ENCODE assay signal across 23 cellular contexts in the genomic region with DNA sequence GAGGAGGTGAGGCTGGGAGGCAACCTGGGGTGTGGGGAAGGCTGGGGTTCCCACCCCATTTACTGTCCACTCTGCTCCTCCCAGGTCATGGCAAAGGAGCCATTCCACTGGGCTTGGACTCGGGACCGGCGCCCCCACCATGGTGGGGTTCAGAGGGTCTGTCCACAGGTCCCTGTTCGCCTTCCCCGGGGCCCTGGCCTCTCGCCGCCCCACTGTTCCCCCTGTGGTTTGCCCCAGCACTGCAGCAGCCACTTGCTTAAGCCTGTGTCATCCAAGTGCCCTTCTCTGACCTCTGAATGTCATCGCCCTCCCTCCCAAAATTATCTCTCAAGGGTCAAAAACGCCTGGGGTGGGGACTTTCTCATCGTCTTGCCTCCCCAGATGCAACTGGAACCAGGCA. TPM values are rescaled to one million over a fixed set of nuclear protein-coding genes. Genes with fewer than 3 reads are reported as not detected.
DNase-seq lines count a peak whose midpoint lies in the region; ATAC-seq, FAIRE-seq and TF ChIP-seq lines count a peak whose summit lies in the region.
"Had no signal": no experiment of that assay in that cellular context is flagged by ENCODE, and none has a peak within 500 bp of the region (broad histone marks: within the 10 kb centered on the region; RNA-seq: fewer than 3 reads in every experiment).

No MANE protein-coding gene starts in this region.

- H3K79me2 ChIP-seq in GM23338 (replicated peaks; ENCODE audit: insufficient read depth) (no peaks in the 10 kb centered on the region), trophoblast cell (ENCODE audit: control insufficient read depth, insufficient read depth, low read length, poor library complexity) (no peaks in the 10 kb centered on the region), smooth muscle cell (ENCODE audit: low read depth) (no peaks in the 10 kb centered on the region)

- no peak overlapping the region for H2BK12ac ChIP-seq in trophoblast cell (ENCODE audit: low read length)

- no peak overlapping the region for H3K4ac ChIP-seq in trophoblast cell (ENCODE audit: low read depth, low read length)

- H4K20me1 ChIP-seq in GM23338 (replicated peaks; ENCODE audit: insufficient read depth) (no peaks in the 10 kb centered on the region), smooth muscle cell (ENCODE audit: low read depth) (no peaks in the 10 kb centered on the region)

- ATAC-seq in GM23338 = peak; percentile 51
- ATAC-seq: GM12878, HCT116 had no signal

- no peaks in the 10 kb centered on the region for H3K36me3 ChIP-seq in GM23338 (ENCODE audit: insufficient read depth)
- H3K36me3 ChIP-seq in Peyer's patch = no peaks in the 10 kb centered on the region
- H3K36me3 ChIP-seq in kidney (ENCODE audit: control insufficient read depth in 1 of 2, insufficient read depth in 2 of 2, low read length in 2 of 2) = no peaks in the 10 kb centered on the region
- no peaks in the 10 kb centered on the region for H3K36me3 ChIP-seq in trophoblast cell (ENCODE audit: control insufficient read depth in 1 of 2, insufficient read depth in 2 of 2, low read length in 2 of 2)
- no peaks in the 10 kb centered on the region for H3K36me3 ChIP-seq in smooth muscle cell (ENCODE audit: low read depth)
- H3K36me3 ChIP-seq: SJCRH30 had no signal

- H3K79me1 ChIP-seq in trophoblast cell (ENCODE audit: low read length) = peaks cover 9% of the 10 kb centered on the region

- H4K8ac ChIP-seq in trophoblast cell (ENCODE audit: low read depth, low read length) = no peak overlapping the region

- peak overlapping the region; percentile 21 for H4K91ac ChIP-seq in trophoblast cell (ENCODE audit: low read depth, low read length)

- no peak overlapping the region for H4K12ac ChIP-seq in trophoblast cell (ENCODE audit: low read depth, low read length)

- no peak overlapping the region for H3K4me3 ChIP-seq in GM23338
- no peak overlapping the region for H3K4me3 ChIP-seq in Peyer's patch
- no peak overlapping the region for H3K4me3 ChIP-seq in kidney (ENCODE audit: low read length in 2 of 2)
- no peak overlapping the region for H3K4me3 ChIP-seq in trophoblast cell (ENCODE audit: low read depth, low read length)
- H3K4me3 ChIP-seq in smooth muscle cell = no peak overlapping the region
- H3K4me3 ChIP-seq: GM12878, PC-9, SJCRH30 had no signal

- H3K18ac ChIP-seq in trophoblast cell (ENCODE audit: low read length) = no peak overlapping the region

- DNase-seq in GM23338 (ENCODE audit: low spot score) = no peak
- DNase-seq in Peyer's patch = peak in 2 of 3 donors; percentile 4 to 18
- DNase-seq in kidney = peak; percentile 42
- DNase-seq in trophoblast cell = no peak
- no peak for DNase-seq in SIG-M5 treated with dmso at 0.1 percent for 504 hours (lab: John Stamatoyannopoulos, UW; ENCODE audit: unreplicated experiment)
- DNase-seq in smooth muscle cell (lab: John Stamatoyannopoulos, UW; ENCODE audit: unreplicated experiment) = no peak
- DNase-seq in activated CD4-positive, CD25-positive, alpha-beta regulatory T cell (lab: John Stamatoyannopoulos, UW) = no peak
- DNase-seq: CD4-positive, CD25-positive, alpha-beta regulatory T cell; COR-L47; DMS79; KG1; NCI-H1092; NCI-H146; NCI-H2029 treated with DMSO at 0.1 percent for 48 hours; NCI-H226; NCI-H510A treated with DMSO at 0.1 percent for 48 hours; NCI-H748 treated with DMSO at 0.1 percent for 48 hours; PC-9; SJCRH30 had no signal

- no peak overlapping the region for H3K14ac ChIP-seq in trophoblast cell (ENCODE audit: low read length)

- H3K4me3 Mint-ChIP-seq in GM23338 = no peak overlapping the region
- H3K4me3 Mint-ChIP-seq: CD4-positive, CD25-positive, alpha-beta regulatory T cell had no signal

- no CpG with 5 or more reads among the region's 10 CpGs for WGBS in trophoblast cell (ENCODE audit: extremely low coverage, insufficient coverage, insufficient read length)
- 90% methylated on average over 10 of the region's 10 CpGs for WGBS in smooth muscle cell (ENCODE audit: low lambda C conversion rate)

- H3K9me3 ChIP-seq in Peyer's patch (no peaks in the 10 kb centered on the region), kidney (ENCODE audit: control insufficient read depth in 1 of 2, low read length in 2 of 2) (no peaks in the 10 kb centered on the region), trophoblast cell (ENCODE audit: insufficient read depth, low read depth, low read length) (peaks cover 2% of the 10 kb centered on the region), smooth muscle cell (replicated peaks; ENCODE audit: low read depth) (no peaks in the 10 kb centered on the region)
- H3K9me3 ChIP-seq: SJCRH30 had no signal

- H3K9ac ChIP-seq in kidney (ENCODE audit: low read length in 2 of 2) (no peak overlapping the region), trophoblast cell (ENCODE audit: low read length) (no peak overlapping the region), smooth muscle cell (ENCODE audit: low read depth) (no peak overlapping the region)

- no peak overlapping the region for H2BK5ac ChIP-seq in trophoblast cell (ENCODE audit: low read depth, low read length, poor library complexity)

- H3K23ac ChIP-seq in trophoblast cell (ENCODE audit: low read length) = no peak overlapping the region

- intact Hi-C loops in kidney (cut with DNase I) = no loop called here

- no peaks in the 10 kb centered on the region for H3K27me3 ChIP-seq in GM23338 (ENCODE audit: insufficient read depth)
- no peaks in the 10 kb centered on the region for H3K27me3 ChIP-seq in Peyer's patch
- no peaks in the 10 kb centered on the region for H3K27me3 ChIP-seq in trophoblast cell (ENCODE audit: insufficient read depth, low read length)
- no peaks in the 10 kb centered on the region for H3K27me3 ChIP-seq in smooth muscle cell (ENCODE audit: low read depth)
- H3K27me3 ChIP-seq: SJCRH30 had no signal

- H3F3A ChIP-seq in GM23338 (replicated peaks; ENCODE audit: low read depth) (no peaks in the 10 kb centered on the region), smooth muscle cell (ENCODE audit: low read depth) (no peaks in the 10 kb centered on the region)

- H2AFZ ChIP-seq in GM23338 (no peak overlapping the region), trophoblast cell (ENCODE audit: insufficient read depth, low read length, poor library complexity) (no peak overlapping the region), smooth muscle cell (ENCODE audit: low read depth) (no peak overlapping the region)
- H2AFZ ChIP-seq: PC-9 had no signal

- TF ChIP-seq CTCF in GM23338 (conservative IDR thresholded peaks at IDR 0.05; ENCODE audit: low read depth in 2 of 2) (peak in 1 of 2 experiments; percentile 16; a peak in 1 of 4 replicates), Peyer's patch (IDR thresholded peaks at IDR 0.05) (no peak), kidney (IDR thresholded peaks at IDR 0.05; ENCODE audit: borderline replicate concordance, extremely low read depth, insufficient read depth) (no peak), smooth muscle cell (IDR thresholded peaks at IDR 0.05; ENCODE audit: borderline replicate concordance, insufficient read depth, poor library complexity, severe bottlenecking) (no peak)

- peak overlapping the region; percentile 8 for H2BK120ac ChIP-seq in trophoblast cell (ENCODE audit: insufficient read depth, low read length, poor library complexity)

- no peak overlapping the region for H3K27ac ChIP-seq in GM23338 (ENCODE audit: low read depth)
- no peak overlapping the region for H3K27ac ChIP-seq in Peyer's patch
- no peak overlapping the region for H3K27ac ChIP-seq in kidney (ENCODE audit: low read depth in 2 of 2, low read length in 2 of 2)
- H3K27ac ChIP-seq in trophoblast cell (ENCODE audit: low read depth, low read length) = no peak overlapping the region
- H3K27ac ChIP-seq in smooth muscle cell (ENCODE audit: low read depth) = no peak overlapping the region
- H3K27ac ChIP-seq: PC-9, SJCRH30 had no signal

- no peak overlapping the region for H2AK5ac ChIP-seq in trophoblast cell (ENCODE audit: low read length)

- H3K4me1 Mint-ChIP-seq in GM23338 = peaks cover 9% of the 10 kb centered on the region

- no peaks in the 10 kb centered on the region for H3K36me3 Mint-ChIP-seq in GM23338 (ENCODE audit: low read depth)
- H3K36me3 Mint-ChIP-seq: CD4-positive, CD25-positive, alpha-beta regulatory T cell had no signal

- H3K9me2 ChIP-seq in GM23338 (ENCODE audit: insufficient read depth) = no peaks in the 10 kb centered on the region

- TF ChIP-seq POLR2A in Peyer's patch (IDR thresholded peaks at IDR 0.05) = no peak

- H3K4me1 ChIP-seq in GM23338 (ENCODE audit: insufficient read depth) = no peaks in the 10 kb centered on the region
- H3K4me1 ChIP-seq in Peyer's patch = no peaks in the 10 kb centered on the region
- peaks cover 0 to 2% of the 10 kb centered on the region in 2 donors for H3K4me1 ChIP-seq in kidney (ENCODE audit: control insufficient read depth in 1 of 2, insufficient read depth in 1 of 2, low read depth in 1 of 2, low read length in 2 of 2)
- peaks cover 9 to 15% of the 10 kb centered on the region in 2 experiments for H3K4me1 ChIP-seq in trophoblast cell (ENCODE audit: control insufficient read depth in 1 of 2, insufficient read depth in 2 of 2, low read length in 2 of 2)
- no peaks in the 10 kb centered on the region for H3K4me1 ChIP-seq in smooth muscle cell (ENCODE audit: low read depth)

- H3K4me2 ChIP-seq in GM23338 = no peak overlapping the region
- H3K4me2 ChIP-seq in trophoblast cell (ENCODE audit: low read length) = no peak overlapping the region
- no peak overlapping the region for H3K4me2 ChIP-seq in smooth muscle cell
- H3K4me2 ChIP-seq: PC-9 had no signal

- no peak for FAIRE-seq in kidney (lab: Jason Lieb, UNC)
- FAIRE-seq: GM12878 had no signal

- H3K27me3 Mint-ChIP-seq in GM23338 (ENCODE audit: insufficient read depth, low read depth, poor library complexity) = peaks cover 9% of the 10 kb centered on the region
- H3K27me3 Mint-ChIP-seq: CD4-positive, CD25-positive, alpha-beta regulatory T cell had no signal

- H3K9me3 Mint-ChIP-seq in GM23338 = no peaks in the 10 kb centered on the region
- H3K9me3 Mint-ChIP-seq: CD4-positive, CD25-positive, alpha-beta regulatory T cell had no signal

- no peak overlapping the region; the same call in 1 of the 2 replicates for H3K27ac Mint-ChIP-seq in GM23338
- H3K27ac Mint-ChIP-seq: CD4-positive, CD25-positive, alpha-beta regulatory T cell had no signal

RNA-seq across cellular contexts. Expression of gene SPDYC, which starts 2.6 kb away (rescaled TPM):
- total RNA-seq in GM23338 (2014; rRNA removed; shearing (Covaris generic)) = not detected in 2 replicates
- polyA plus RNA-seq in GM23338 (2016; fragmentation: Nextera tagmentation; extraction: Ambion mirVana) (0.27 and 0.52 TPM in 2 replicates), kidney (ENCODE audit: insufficient read depth, low read depth, low replicate concordance) (0.43 TPM), smooth muscle cell (not detected in 2 replicates)
- total RNA-seq in Peyer's patch (not detected), kidney (not detected), smooth muscle cell (not detected in 2 replicates)
- 3.9 TPM in 2 replicates for polyA plus RNA-seq in trophoblast cell (2013)
- total RNA-seq: CD4-positive, CD25-positive, alpha-beta regulatory T cell; GM12878; HT1080; PC-9 had no signal
- polyA plus RNA-seq: BJ; CD4-positive, CD25-positive, alpha-beta regulatory T cell; GM12878 had no signal

RNA-seq across cellular contexts. Expression of gene CAPN1, which starts 9.1 kb away (rescaled TPM):
- 271 and 277 TPM in 2 replicates for total RNA-seq in GM23338 (2014; rRNA removed; shearing (Covaris generic))
- polyA plus RNA-seq in GM23338 (2016; fragmentation: Nextera tagmentation; extraction: Ambion mirVana) = 63.0 and 67.3 TPM in 2 replicates
- 100 to 1,000 TPM; 320 to 598 (median 559) TPM for total RNA-seq in Peyer's patch
- 328 TPM for total RNA-seq in kidney
- polyA plus RNA-seq in kidney (ENCODE audit: insufficient read depth, low read depth, low replicate concordance) = 92.5 TPM
- 183 and 194 TPM in 2 replicates for polyA plus RNA-seq in trophoblast cell (2013)
- total RNA-seq in smooth muscle cell = 93.0 and 126 TPM in 2 replicates
- 109 and 149 TPM in 2 replicates for polyA plus RNA-seq in smooth muscle cell

RNA-seq across cellular contexts. Expression of gene SYVN1, which starts 38.3 kb away (rescaled TPM):
- 28.3 and 28.7 TPM in 2 replicates for total RNA-seq in GM23338 (2014; rRNA removed; shearing (Covaris generic))
- 13.8 and 14.0 TPM in 2 replicates for polyA plus RNA-seq in GM23338 (2016; fragmentation: Nextera tagmentation; extraction: Ambion mirVana)
- total RNA-seq in Peyer's patch = 10 to 100 TPM; 37.1 to 61.9 (median 51.6) TPM
- total RNA-seq in kidney = 69.8 TPM
- polyA plus RNA-seq in kidney (ENCODE audit: insufficient read depth, low read depth, low replicate concordance) = 21.2 TPM
- polyA plus RNA-seq in trophoblast cell (2013) = 55.0 and 60.0 TPM in 2 replicates
- 39.9 and 52.0 TPM in 2 replicates for total RNA-seq in smooth muscle cell
- 30.0 and 32.0 TPM in 2 replicates for polyA plus RNA-seq in smooth muscle cell

RNA-seq across cellular contexts. Expression of gene MRPL49, which starts 50.5 kb away (rescaled TPM):
- total RNA-seq in GM23338 (2014; rRNA removed; shearing (Covaris generic)) = 61.9 and 64.9 TPM in 2 replicates
- polyA plus RNA-seq in GM23338 (2016; fragmentation: Nextera tagmentation; extraction: Ambion mirVana) (27.7 and 28.4 TPM in 2 replicates), kidney (ENCODE audit: insufficient read depth, low read depth, low replicate concordance) (76.7 TPM), smooth muscle cell (53.2 and 55.4 TPM in 2 replicates)
- total RNA-seq in Peyer's patch (10 to 100 TPM; 36.2 to 50.3 (median 45.7) TPM), kidney (53.3 TPM), smooth muscle cell (28.2 and 43.0 TPM in 2 replicates)
- polyA plus RNA-seq in trophoblast cell (2013) = 40.1 and 43.1 TPM in 2 replicates

RNA-seq across cellular contexts. Expression of gene FAU, which starts 50.7 kb away (rescaled TPM):
- total RNA-seq in GM23338 (2014; rRNA removed; shearing (Covaris generic)) = 262 and 329 TPM in 2 replicates
- polyA plus RNA-seq in GM23338 (2016; fragmentation: Nextera tagmentation; extraction: Ambion mirVana) (1,177 and 1,316 TPM in 2 replicates), kidney (ENCODE audit: insufficient read depth, low read depth, low replicate concordance) (927 TPM), smooth muscle cell (537 and 578 TPM in 2 replicates)
- total RNA-seq in Peyer's patch (100 to 1,000 TPM; 412 to 714 (median 579) TPM), kidney (794 TPM), smooth muscle cell (373 and 509 TPM in 2 replicates)
- 1,352 and 1,391 TPM in 2 replicates for polyA plus RNA-seq in trophoblast cell (2013)

Comparison
In these comparisons a context has a peak if more than half of its experiments do, and no peak if none do; other contexts are left out.
1. DNase-seq: peak in Peyer's patch (2 of 3) and kidney (single experiment); none in GM23338 (single experiment), trophoblast cell (0 of 2), SIG-M5 treated with dmso at 0.1 percent for 504 hours (single experiment), smooth muscle cell (single experiment) and activated CD4-positive, CD25-positive, alpha-beta regulatory T cell (0 of 4).